14 cellular contexts compared by ENCODE assay signal in genomic region chr14:69039287-69039628, GRCh38.
DNase-seq lines count a peak whose midpoint lies in the region; ATAC-seq and TF ChIP-seq lines count a peak whose summit lies in the region.
"Had no signal": no experiment of that assay in that cellular context is flagged by ENCODE, and none has a peak within 500 bp of the region (broad histone marks: within the 10 kb centered on the region; RNA-seq: fewer than 3 reads in every experiment).

No MANE protein-coding gene starts in this region.

- H3K27me3 ChIP-seq in osteoblast (ENCODE audit: insufficient read depth, low read length), result no peaks in the 10 kb centered on the region

- peak; percentile 81 for DNase-seq in EH (ENCODE audit: low read depth)
- DNase-seq in RWPE1 (ENCODE audit: low spot score), result peak; percentile 60
- DNase-seq in epithelial cell of prostate (ENCODE audit: low read depth, low spot score), result no peak
- DNase-seq in osteoblast (ENCODE audit: insufficient read length, low spot score, missing footprints), result peak; percentile 84
- DNase-seq in NCI-H526 treated with DMSO at 0.1 percent for 48 hours (lab: John Stamatoyannopoulos, UW), result no peak
- DNase-seq in nucleus accumbens (lab: John Stamatoyannopoulos, UW), result no peak
- DNase-seq: activated CD4-positive, alpha-beta T cell treated with anti-CD3 and anti-CD28 coated beads, Interleukin-2, amount 10 ng/mL, durations not matched to agents 24 days and 14 days; activated naive CD4-positive, alpha-beta T cell; Calu3; effector memory CD4-positive, alpha-beta T cell; left cardiac atrium; SHP77 had no signal

- peak overlapping the region; percentile 35 for H3K4me2 ChIP-seq in osteoblast (ENCODE audit: insufficient read depth, low read length)

- peaks cover 2% of the 10 kb centered on the region for H4K20me1 ChIP-seq in osteoblast (ENCODE audit: insufficient read depth, low read length)

- H3K79me2 ChIP-seq in osteoblast (ENCODE audit: insufficient read depth, low read length), result no peaks in the 10 kb centered on the region

- ATAC-seq in HG03457 (IDR thresholded peaks at IDR 0.05; ENCODE audit: unreplicated experiment), result no peak
- no peak for ATAC-seq in HG02981 (IDR thresholded peaks at IDR 0.05; ENCODE audit: unreplicated experiment)

- no peak overlapping the region for H3K4me3 ChIP-seq in osteoblast (ENCODE audit: insufficient read depth, low read length)

- no peak for TF ChIP-seq CTCF in RWPE1 (conservative IDR thresholded peaks at IDR 0.05; ENCODE audit: low read depth)
- TF ChIP-seq CTCF in osteoblast (IDR thresholded peaks at IDR 0.05; ENCODE audit: extremely low read depth, low read depth, low read length), result no peak

- POLR2A ChIA-PET in RWPE1 (lab: Yijun Ruan, JAX; ENCODE audit: low non-redundant PET), result no interaction called here

- no peaks in the 10 kb centered on the region for H3K36me3 ChIP-seq in osteoblast (ENCODE audit: insufficient read depth, low read length)

- H3K27ac ChIP-seq in RWPE1 (no peak overlapping the region), epithelial cell of prostate (peak overlapping the region; percentile 47), osteoblast (ENCODE audit: low read depth, low read length) (peak overlapping the region; percentile 91)

- H3K9me3 ChIP-seq in osteoblast (ENCODE audit: low read depth, low read length), result no peaks in the 10 kb centered on the region

- H3K4me1 ChIP-seq in osteoblast (ENCODE audit: insufficient read depth, low read length), result peaks cover 66% of the 10 kb centered on the region

- CTCF ChIA-PET in RWPE1 (lab: Yijun Ruan, JAX), result interaction anchor here (0.5 kb wide), 1 partner anchor 855 kb away, joined by 3 read pairs; no protein-coding TSS in a partner anchor

- H2AFZ ChIP-seq in osteoblast (ENCODE audit: low read length), result peak overlapping the region; percentile 38

Comparison
In these comparisons a context has a peak if more than half of its experiments do, and no peak if none do; other contexts are left out.
1. DNase-seq: peak in EH (single experiment), RWPE1 (single experiment) and osteoblast (single experiment); none in epithelial cell of prostate (single experiment), NCI-H526 treated with DMSO at 0.1 percent for 48 hours (single experiment) and nucleus accumbens (0 of 56).